In the genomic region with DNA sequence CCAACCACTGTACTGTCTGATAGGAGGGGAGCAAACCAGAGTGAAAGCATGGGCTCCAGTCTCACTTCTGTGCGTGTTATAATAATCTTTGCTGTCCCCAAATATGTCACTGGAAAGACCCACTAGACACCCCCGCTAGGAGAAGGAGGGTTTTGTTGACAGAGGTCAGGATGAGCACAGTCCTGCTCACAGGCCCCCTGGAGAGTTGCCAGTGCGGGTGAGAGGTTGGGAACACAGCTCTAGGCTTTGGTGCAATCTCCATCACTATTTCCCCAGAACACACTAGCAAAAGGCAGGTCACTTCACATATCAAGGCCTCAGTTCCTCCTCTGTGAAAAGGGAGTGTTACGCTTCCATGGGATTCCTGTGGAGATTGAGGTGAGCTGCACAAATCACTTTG, we compare ENCODE assay signal across 1 cellular context.
TF ChIP-seq lines count a peak whose summit lies in the region.

No MANE protein-coding gene starts in this region.

TF ChIP-seq in A549, 52 proteins besides CTCF, POLR2A, EP300 and RAD21 (continued from another document):
- TF ChIP-seq ESRRA (IDR thresholded peaks at IDR 0.05; ENCODE audit: borderline replicate concordance, low read length) (no peak), ZNF302 (CRISPR knock-in tag; IDR thresholded peaks at IDR 0.05) (no peak), RCOR1 (IDR thresholded peaks at IDR 0.05; ENCODE audit: low read depth, low read length) (no peak), HES2 (IDR thresholded peaks at IDR 0.05) (no peak), CHD2 (IDR thresholded peaks at IDR 0.05; ENCODE audit: low read length, partially characterized antibody) (no peak), CBX8 (IDR thresholded peaks at IDR 0.05) (no peak), PBX3 (IDR thresholded peaks at IDR 0.05) (no peak), REST (IDR thresholded peaks at IDR 0.05) (no peak), BHLHE40 (IDR thresholded peaks at IDR 0.05; ENCODE audit: low read depth, low read length) (no peak), BCL3 (IDR thresholded peaks at IDR 0.05) (no peak), CBX2 (IDR thresholded peaks at IDR 0.05; ENCODE audit: borderline replicate concordance, low read depth) (no peak), RFX5 (IDR thresholded peaks at IDR 0.05) (no peak), POLR2AphosphoS2 (conservative IDR thresholded peaks at IDR 0.05; ENCODE audit: low read length) (no peak)
